ENCODE assay signal across 8 cellular contexts in genomic region chr19:18224525-18225354, GRCh38. TPM values are rescaled to one million over a fixed set of nuclear protein-coding genes. Genes with fewer than 3 reads are reported as not detected.
DNase-seq lines count a peak whose midpoint lies in the region; ATAC-seq and TF ChIP-seq lines count a peak whose summit lies in the region.

No MANE protein-coding gene starts in this region.

- no peak overlapping the region for H2AFZ ChIP-seq in Karpas-422 (ENCODE audit: low read length)

- no peaks in the 10 kb centered on the region for H3K9me2 ChIP-seq in Karpas-422 (replicated peaks; ENCODE audit: insufficient read depth, low read length)

- H3K27me3 ChIP-seq in Karpas-422 (ENCODE audit: low read length): no peaks in the 10 kb centered on the region

- H3K4me1 Mint-ChIP-seq in naive thymus-derived CD8-positive, alpha-beta T cell: peaks cover 15 to 37% (median 26%) of the 10 kb centered on the region in 4 donors
- peaks cover 42% of the 10 kb centered on the region for H3K4me1 Mint-ChIP-seq in stimulated activated effector memory CD8-positive, alpha-beta T cell treated with anti-CD3 and anti-CD28 coated beads, Interleukin-12 subunit alpha, Interleukin-12 subunit beta, amount 100 ng/mL, for 72 hours

- no peak for TF ChIP-seq CTCF in fibroblast of the aortic adventitia (IDR thresholded peaks at IDR 0.05; ENCODE audit: insufficient read depth, low read length)

- H3K4me3 ChIP-seq in Karpas-422 (ENCODE audit: low read length): no peak overlapping the region
- H3K4me3 ChIP-seq in fibroblast of the aortic adventitia (ENCODE audit: low read depth, low read length): peak overlapping the region; percentile 68

- H3K4me1 ChIP-seq in Karpas-422 (ENCODE audit: low read length): peaks cover 16% of the 10 kb centered on the region

- no peaks in the 10 kb centered on the region for H3K9me3 Mint-ChIP-seq in naive thymus-derived CD8-positive, alpha-beta T cell
- H3K9me3 Mint-ChIP-seq in stimulated activated effector memory CD8-positive, alpha-beta T cell treated with anti-CD3 and anti-CD28 coated beads, Interleukin-12 subunit alpha, Interleukin-12 subunit beta, amount 100 ng/mL, for 72 hours: no peaks in the 10 kb centered on the region

- H3K4me2 ChIP-seq in Karpas-422 (ENCODE audit: low read depth, low read length, poor library complexity, severe bottlenecking): no peak overlapping the region

- POLR2A ChIA-PET in naive thymus-derived CD8-positive, alpha-beta T cell (lab: Charles Lee): interaction anchor here (0.8 to 1.8 kb wide), 2 partner anchors 8 to 30 kb away, joined by 3 to 5 read pairs; no protein-coding TSS in a partner anchor

- H3K27ac Mint-ChIP-seq in naive thymus-derived CD8-positive, alpha-beta T cell: peak overlapping the region in 4 of 10 donors; percentile 57 to 67 (median 64)
- H3K27ac Mint-ChIP-seq in stimulated activated effector memory CD8-positive, alpha-beta T cell treated with anti-CD3 and anti-CD28 coated beads, Interleukin-12 subunit alpha, Interleukin-12 subunit beta, amount 100 ng/mL, for 72 hours: peak overlapping the region; percentile 91

- no peak overlapping the region for H3K27ac ChIP-seq in Karpas-422 (ENCODE audit: low read length)

- peak; percentile 76 for ATAC-seq in GM21825 (IDR thresholded peaks at IDR 0.05; ENCODE audit: unreplicated experiment)
- ATAC-seq in naive thymus-derived CD8-positive, alpha-beta T cell: peak; percentile 90 to 98
- ATAC-seq in stimulated activated effector memory CD8-positive, alpha-beta T cell treated with anti-CD3 and anti-CD28 coated beads, Interleukin-12 subunit alpha, Interleukin-12 subunit beta, amount 100 ng/mL, for 72 hours: peak; percentile 97

- DNase-seq in DMS153 (lab: John Stamatoyannopoulos, UW) (peak; percentile 97), Karpas-422 (peak; percentile 91), RPMI8226 (peak; percentile 92), fibroblast of the aortic adventitia (ENCODE audit: low read depth) (peak; percentile 99)
- DNase-seq in activated T-helper 9 cell treated with anti-CD3 and anti-CD28 coated beads, Interleukin-2, amount 50 U/mL, for 16 hours (ENCODE audit: low read depth): peak; percentile 76
- peak; percentile 65 to 92 (median 76) for DNase-seq in naive thymus-derived CD8-positive, alpha-beta T cell
- DNase-seq in stimulated activated effector memory CD8-positive, alpha-beta T cell treated with anti-CD3 and anti-CD28 coated beads, Interleukin-12 subunit alpha, Interleukin-12 subunit beta, amount 100 ng/mL, for 72 hours (ENCODE audit: low spot score in 2 of 2): peak; percentile 87 to 96

- H3K27me3 Mint-ChIP-seq in naive thymus-derived CD8-positive, alpha-beta T cell: peaks cover 22 to 83% (median 52%) of the 10 kb centered on the region in 5 donors

- H3K79me2 ChIP-seq in Karpas-422 (ENCODE audit: low read length): no peaks in the 10 kb centered on the region

- H3K36me3 ChIP-seq in Karpas-422 (ENCODE audit: insufficient read depth, low read length): no peaks in the 10 kb centered on the region

- H4K20me1 ChIP-seq in Karpas-422 (ENCODE audit: insufficient read depth, low read depth, low read length): peaks cover 4% of the 10 kb centered on the region; the same call in 1 of the 2 replicates

- peaks cover 0 to 6% (median 0%) of the 10 kb centered on the region in 3 donors for H3K36me3 Mint-ChIP-seq in naive thymus-derived CD8-positive, alpha-beta T cell
- peaks cover 11% of the 10 kb centered on the region for H3K36me3 Mint-ChIP-seq in stimulated activated effector memory CD8-positive, alpha-beta T cell treated with anti-CD3 and anti-CD28 coated beads, Interleukin-12 subunit alpha, Interleukin-12 subunit beta, amount 100 ng/mL, for 72 hours

- peak overlapping the region; percentile 76 to 92 (median 87) for H3K4me3 Mint-ChIP-seq in naive thymus-derived CD8-positive, alpha-beta T cell
- H3K4me3 Mint-ChIP-seq in stimulated activated effector memory CD8-positive, alpha-beta T cell treated with anti-CD3 and anti-CD28 coated beads, Interleukin-12 subunit alpha, Interleukin-12 subunit beta, amount 100 ng/mL, for 72 hours: peak overlapping the region; percentile 91

- H3K9me3 ChIP-seq in Karpas-422 (ENCODE audit: low read length): no peaks in the 10 kb centered on the region

- H3K9ac ChIP-seq in Karpas-422 (ENCODE audit: low read length): no peak overlapping the region

RNA-seq across cellular contexts. Expression of gene PDE4C, which starts 1.5 kb away (rescaled TPM):
- total RNA-seq in Karpas-422 (2014; rRNA removed; shearing (Covaris generic); ENCODE audit: low replicate concordance): not detected in 2 replicates
- not detected in 2 replicates for total RNA-seq in fibroblast of the aortic adventitia (ENCODE audit: low replicate concordance)
- total RNA-seq in naive thymus-derived CD8-positive, alpha-beta T cell: not detected
- not detected for polyA plus RNA-seq in naive thymus-derived CD8-positive, alpha-beta T cell

RNA-seq across cellular contexts. Expression of gene RAB3A, which starts 20.9 kb away (rescaled TPM):
- 2.5 and 6.2 TPM in 2 replicates for total RNA-seq in Karpas-422 (2014; rRNA removed; shearing (Covaris generic); ENCODE audit: low replicate concordance)
- 2.8 TPM in 1 of 2 replicates, not detected in the other for total RNA-seq in fibroblast of the aortic adventitia (ENCODE audit: low replicate concordance)
- total RNA-seq in naive thymus-derived CD8-positive, alpha-beta T cell: 1 to 10 TPM; 2.9 to 3.8 TPM
- polyA plus RNA-seq in naive thymus-derived CD8-positive, alpha-beta T cell: 1 to 10 TPM; 1.3 to 2.3 (median 1.8) TPM

RNA-seq across cellular contexts. Expression of gene MPV17L2, which starts 31.7 kb away (rescaled TPM):
- 17.0 and 24.2 TPM in 2 replicates for total RNA-seq in Karpas-422 (2014; rRNA removed; shearing (Covaris generic); ENCODE audit: low replicate concordance)
- total RNA-seq in fibroblast of the aortic adventitia (ENCODE audit: low replicate concordance): 4.4 and 11.7 TPM in 2 replicates
- total RNA-seq in naive thymus-derived CD8-positive, alpha-beta T cell: 1 to 10 TPM; 5.8 to 7.0 TPM
- polyA plus RNA-seq in naive thymus-derived CD8-positive, alpha-beta T cell: 10 to 100 TPM in 1 of 3 donors, 1 to 10 TPM in 2; 5.1 to 12.2 (median 9.4) TPM

RNA-seq across cellular contexts. Expression of gene IQCN, which starts 49.5 kb away (rescaled TPM):
- total RNA-seq in Karpas-422 (2014; rRNA removed; shearing (Covaris generic); ENCODE audit: low replicate concordance): 0.37 and 0.87 TPM in 2 replicates
- 1.5 and 4.4 TPM in 2 replicates for total RNA-seq in fibroblast of the aortic adventitia (ENCODE audit: low replicate concordance)
- total RNA-seq in naive thymus-derived CD8-positive, alpha-beta T cell: 1 to 10 TPM; 7.4 to 8.4 TPM
- polyA plus RNA-seq in naive thymus-derived CD8-positive, alpha-beta T cell: under 1 TPM in 2 of 3 donors, not detected in 1; 0.06 to 0.15 TPM

RNA-seq across cellular contexts. Expression of gene IFI30, which starts 51.1 kb away (rescaled TPM):
- total RNA-seq in Karpas-422 (2014; rRNA removed; shearing (Covaris generic); ENCODE audit: low replicate concordance): 256 and 416 TPM in 2 replicates
- total RNA-seq in fibroblast of the aortic adventitia (ENCODE audit: low replicate concordance): 0.90 and 23.1 TPM in 2 replicates
- 10 to 100 TPM; 13.7 to 15.3 TPM for total RNA-seq in naive thymus-derived CD8-positive, alpha-beta T cell
- 1 to 10 TPM; 3.3 to 7.1 (median 5.4) TPM for polyA plus RNA-seq in naive thymus-derived CD8-positive, alpha-beta T cell
